32 cellular contexts compared by ENCODE assay signal in the genomic region with DNA sequence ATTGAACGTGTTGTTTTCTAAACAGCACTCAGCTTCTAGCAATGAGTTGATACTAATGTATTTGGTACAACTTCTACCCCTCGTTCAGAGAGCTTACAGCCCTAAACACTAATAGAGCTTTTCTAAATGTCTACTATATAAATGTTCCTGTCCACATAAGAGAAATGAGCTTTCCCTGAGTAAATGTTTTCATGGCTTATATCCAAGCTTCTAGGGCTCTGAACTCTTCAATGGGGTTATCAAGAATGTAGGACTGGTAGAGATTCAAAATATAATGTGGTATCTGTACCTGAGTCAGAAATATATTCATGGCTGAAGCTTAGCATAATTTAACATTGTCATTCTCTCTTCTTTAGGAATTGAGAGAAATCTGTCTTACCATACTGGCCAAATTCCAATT.
"Had no signal": no experiment of that assay in that cellular context is flagged by ENCODE, and none has a peak within 500 bp of the region (broad histone marks: within the 10 kb centered on the region; RNA-seq: fewer than 3 reads in every experiment).

No MANE protein-coding gene starts in this region.

- H3K4me3 Mint-ChIP-seq: activated naive CD4-positive, alpha-beta T cell treated with anti-CD3 and anti-CD28 coated beads, Interleukin-2, amount 10 ng/mL, durations not matched to agents 7 days and 5 days; activated naive CD8-positive, alpha-beta T cell treated with anti-CD3 and anti-CD28 coated beads, Interleukin-2, amount 10 ng/mL, durations not matched to agents 7 days and 5 days; activated T-helper 1 cell treated with anti-CD3 and anti-CD28 coated beads, Interleukin-12 subunit alpha, Interleukin-12 subunit beta, Interleukin-2, Interleukin-4 antibody, amounts not matched to agents 30 ng/mL and 10 ng/mL and 1 ng/mL, durations not matched to agents 14 hours and 24 hours and 36 hours; dendritic cell treated with granulocyte-macrophage colony-stimulating factor and Interleukin-4, amounts not matched to agents 40 ng/mL and 50 ng/mL, for 4 days; naive B cell; stimulated activated memory B cell treated with anti-CD40 and anti-IgM and Interleukin-4, amounts not matched to agents 10 μg/mL and 1 μg/mL and 100 μg/mL, for 72 hours; stimulated activated naive CD8-positive, alpha-beta T cell treated with anti-CD3 and anti-CD28 coated beads, Interleukin-15, amount 100 ng/mL, for 72 hours had no signal

- H3K27ac ChIP-seq: breast epithelium, epithelial cell of prostate, gastroesophageal sphincter, hepatocyte, ovary, prostate gland, upper lobe of left lung, vagina, WERI-Rb-1 had no signal

- H3K4me2 ChIP-seq: hepatocyte, smooth muscle cell had no signal

- H3K36me3 Mint-ChIP-seq: activated naive CD4-positive, alpha-beta T cell treated with anti-CD3 and anti-CD28 coated beads, Interleukin-2, amount 10 ng/mL, durations not matched to agents 7 days and 5 days; activated naive CD8-positive, alpha-beta T cell treated with anti-CD3 and anti-CD28 coated beads, Interleukin-2, amount 10 ng/mL, durations not matched to agents 7 days and 5 days; naive B cell; stimulated activated memory B cell treated with anti-CD40 and anti-IgM and Interleukin-4, amounts not matched to agents 10 μg/mL and 1 μg/mL and 100 μg/mL, for 72 hours had no signal

- ATAC-seq: activated CD4-positive, CD25-positive, alpha-beta regulatory T cell treated with anti-CD3 and anti-CD28 coated beads, Interleukin-2, amount 50 U/mL, for 24 hours; gastroesophageal sphincter; left ventricle myocardium superior; stimulated activated memory B cell treated with anti-CD40 and anti-IgM and Interleukin-4, amounts not matched to agents 10 μg/mL and 1 μg/mL and 100 μg/mL, for 72 hours; stimulated activated naive CD8-positive, alpha-beta T cell treated with anti-CD3 and anti-CD28 coated beads, Interleukin-15, amount 100 ng/mL, for 72 hours had no signal

- H3K27me3 ChIP-seq: breast epithelium, gastroesophageal sphincter, hepatocyte, ovary, upper lobe of left lung, vagina had no signal

- H3K4me1 Mint-ChIP-seq: activated naive CD4-positive, alpha-beta T cell treated with anti-CD3 and anti-CD28 coated beads, Interleukin-2, amount 10 ng/mL, durations not matched to agents 7 days and 5 days; activated naive CD8-positive, alpha-beta T cell treated with anti-CD3 and anti-CD28 coated beads, Interleukin-2, amount 10 ng/mL, durations not matched to agents 7 days and 5 days; naive B cell; stimulated activated memory B cell treated with anti-CD40 and anti-IgM and Interleukin-4, amounts not matched to agents 10 μg/mL and 1 μg/mL and 100 μg/mL, for 72 hours; stimulated activated naive CD8-positive, alpha-beta T cell treated with anti-CD3 and anti-CD28 coated beads, Interleukin-15, amount 100 ng/mL, for 72 hours had no signal

- H3K79me2 ChIP-seq: hepatocyte had no signal

- H3K36me3 ChIP-seq: breast epithelium, gastroesophageal sphincter, ovary, prostate gland, upper lobe of left lung, vagina, WERI-Rb-1 had no signal

- H3K27me3 Mint-ChIP-seq: activated naive CD4-positive, alpha-beta T cell treated with anti-CD3 and anti-CD28 coated beads, Interleukin-2, amount 10 ng/mL, durations not matched to agents 7 days and 5 days; activated naive CD8-positive, alpha-beta T cell treated with anti-CD3 and anti-CD28 coated beads, Interleukin-2, amount 10 ng/mL, durations not matched to agents 7 days and 5 days; dendritic cell treated with granulocyte-macrophage colony-stimulating factor and Interleukin-4, amounts not matched to agents 40 ng/mL and 50 ng/mL, for 4 days; naive B cell; stimulated activated memory B cell treated with anti-CD40 and anti-IgM and Interleukin-4, amounts not matched to agents 10 μg/mL and 1 μg/mL and 100 μg/mL, for 72 hours; stimulated activated naive CD8-positive, alpha-beta T cell treated with anti-CD3 and anti-CD28 coated beads, Interleukin-15, amount 100 ng/mL, for 72 hours had no signal

- H3K4me3 ChIP-seq: breast epithelium, gastroesophageal sphincter, hepatocyte, ovary, prostate gland, smooth muscle cell, upper lobe of left lung, vagina had no signal

- H3K4me1 ChIP-seq: breast epithelium, prostate gland, upper lobe of left lung had no signal

- H3K27ac Mint-ChIP-seq: activated naive CD4-positive, alpha-beta T cell treated with anti-CD3 and anti-CD28 coated beads, Interleukin-2, amount 10 ng/mL, durations not matched to agents 7 days and 5 days; activated naive CD8-positive, alpha-beta T cell treated with anti-CD3 and anti-CD28 coated beads, Interleukin-2, amount 10 ng/mL, durations not matched to agents 7 days and 5 days; activated T-helper 1 cell treated with anti-CD3 and anti-CD28 coated beads, Interleukin-12 subunit alpha, Interleukin-12 subunit beta, Interleukin-2, Interleukin-4 antibody, amounts not matched to agents 30 ng/mL and 10 ng/mL and 1 ng/mL, durations not matched to agents 14 hours and 24 hours and 36 hours; dendritic cell treated with granulocyte-macrophage colony-stimulating factor and Interleukin-4, amounts not matched to agents 40 ng/mL and 50 ng/mL, for 4 days; stimulated activated memory B cell treated with anti-CD40 and anti-IgM and Interleukin-4, amounts not matched to agents 10 μg/mL and 1 μg/mL and 100 μg/mL, for 72 hours; stimulated activated naive CD8-positive, alpha-beta T cell treated with anti-CD3 and anti-CD28 coated beads, Interleukin-15, amount 100 ng/mL, for 72 hours had no signal

- H2AFZ ChIP-seq: hepatocyte had no signal

- H3K9me3 ChIP-seq: breast epithelium, gastroesophageal sphincter, ovary, prostate gland, upper lobe of left lung, vagina had no signal

- H3K9me3 Mint-ChIP-seq: activated naive CD4-positive, alpha-beta T cell treated with anti-CD3 and anti-CD28 coated beads, Interleukin-2, amount 10 ng/mL, durations not matched to agents 7 days and 5 days; activated naive CD8-positive, alpha-beta T cell treated with anti-CD3 and anti-CD28 coated beads, Interleukin-2, amount 10 ng/mL, durations not matched to agents 7 days and 5 days; activated T-helper 1 cell treated with anti-CD3 and anti-CD28 coated beads, Interleukin-12 subunit alpha, Interleukin-12 subunit beta, Interleukin-2, Interleukin-4 antibody, amounts not matched to agents 30 ng/mL and 10 ng/mL and 1 ng/mL, durations not matched to agents 14 hours and 24 hours and 36 hours; dendritic cell treated with granulocyte-macrophage colony-stimulating factor and Interleukin-4, amounts not matched to agents 40 ng/mL and 50 ng/mL, for 4 days; stimulated activated memory B cell treated with anti-CD40 and anti-IgM and Interleukin-4, amounts not matched to agents 10 μg/mL and 1 μg/mL and 100 μg/mL, for 72 hours; stimulated activated naive CD8-positive, alpha-beta T cell treated with anti-CD3 and anti-CD28 coated beads, Interleukin-15, amount 100 ng/mL, for 72 hours had no signal

- DNase-seq: activated CD4-positive, alpha-beta T cell treated with anti-CD3 and anti-CD28 coated beads for 48 hours; activated CD4-positive, alpha-beta T cell treated with anti-CD3 and anti-CD28 coated beads, Interleukin-2, amount 50 U/mL, for 48 hours; activated CD8-positive, alpha-beta memory T cell treated with anti-CD3 and anti-CD28 coated beads, Interleukin-2, amount 50 U/mL, for 4 hours; activated effector memory CD4-positive, alpha-beta T cell treated with anti-CD3 and anti-CD28 coated beads, Interleukin-2, amount 50 U/mL, for 16 hours; activated naive CD4-positive, alpha-beta T cell treated with anti-CD3 and anti-CD28 coated beads, Interleukin-2, amount 10 ng/mL, durations not matched to agents 7 days and 5 days; activated naive CD8-positive, alpha-beta T cell treated with anti-CD3 and anti-CD28 coated beads, Interleukin-2, amount 10 ng/mL, durations not matched to agents 7 days and 5 days; activated T-cell treated with anti-CD3 and anti-CD28 coated beads, Interleukin-2, amount 50 U/mL, for 1 hour; central memory CD4-positive, alpha-beta T cell; effector CD4-positive, alpha-beta T cell; islet precursor cell; left ventricle myocardium superior; naive B cell; ovary; retina; stimulated activated CD4-positive, alpha-beta T cell treated with anti-CD3 and anti-CD28 coated beads, Interleukin-1b, Interleukin-23, amount 100 ng/mL, for 48 hours; stimulated activated CD4-positive, alpha-beta T cell treated with anti-CD3 and anti-CD28 coated beads, Interleukin-4, amount 100 ng/mL, for 4 hours; stimulated activated CD8-positive, alpha-beta memory T cell treated with anti-CD3 and anti-CD28 coated beads, Interleukin-4, amount 100 ng/mL, for 48 hours; stimulated activated naive CD8-positive, alpha-beta T cell treated with anti-CD3 and anti-CD28 coated beads, Interleukin-15, amount 100 ng/mL, for 72 hours; substantia nigra; upper lobe of left lung; WERI-Rb-1 had no signal
